In genomic region chr17:80397686-80398085, GRCh38 we compare ENCODE assay signal across 20 cellular contexts.
"Had no signal": no experiment of that assay in that cellular context is flagged by ENCODE, and none has a peak within 500 bp of the region (broad histone marks: within the 10 kb centered on the region; RNA-seq: fewer than 3 reads in every experiment).

No MANE protein-coding gene starts in this region.

- H3K27me3 ChIP-seq: heart left ventricle, right atrium auricular region, suprapubic skin, upper lobe of left lung had no signal

- DNase-seq: activated CD4-positive, alpha-beta T cell treated with anti-CD3 and anti-CD28 coated beads, Interleukin-2, amount 10 ng/mL, durations not matched to agents 24 days and 14 days; activated CD4-positive, CD25-positive, alpha-beta regulatory T cell; activated CD8-positive, alpha-beta memory T cell treated with anti-CD3 and anti-CD28 coated beads for 24 hours; aorta; dermis blood vessel endothelial cell; effector memory CD8-positive, alpha-beta T cell; foreskin melanocyte; heart left ventricle; lower lobe of right lung; posterior cingulate gyrus; stimulated activated CD4-positive, alpha-beta T cell treated with anti-CD3 and anti-CD28 coated beads, Interleukin-15, amount 100 ng/mL, for 24 hours; stimulated activated CD4-positive, alpha-beta T cell treated with anti-CD3 and anti-CD28 coated beads, Interleukin-4, amount 100 ng/mL, for 24 hours; upper lobe of left lung had no signal

- H3K27me3 Mint-ChIP-seq: activated CD4-positive, alpha-beta T cell treated with anti-CD3 and anti-CD28 coated beads, Interleukin-2, amount 10 ng/mL, durations not matched to agents 24 days and 14 days; effector memory CD8-positive, alpha-beta T cell; stimulated activated naive CD8-positive, alpha-beta T cell treated with anti-CD3 and anti-CD28 coated beads, Interleukin-15, Interleukin-2, amounts not matched to agents 100 ng/mL and 50 ng/mL, for 24 hours had no signal

- H3K27ac Mint-ChIP-seq: activated CD4-positive, alpha-beta T cell treated with anti-CD3 and anti-CD28 coated beads, Interleukin-2, amount 10 ng/mL, durations not matched to agents 24 days and 14 days; mesothelial cell of epicardium had no signal

- ATAC-seq: heart left ventricle had no signal

- H3K4me3 ChIP-seq: heart left ventricle, lower lobe of right lung, right atrium auricular region, suprapubic skin, upper lobe of left lung had no signal

- H3K27ac ChIP-seq: epithelial cell of prostate, heart left ventricle, lower lobe of right lung, right atrium auricular region, suprapubic skin, upper lobe of left lung had no signal

- H3K4me3 Mint-ChIP-seq: activated CD4-positive, alpha-beta T cell treated with anti-CD3 and anti-CD28 coated beads, Interleukin-2, amount 10 ng/mL, durations not matched to agents 24 days and 14 days; mesothelial cell of epicardium; stimulated activated naive CD8-positive, alpha-beta T cell treated with anti-CD3 and anti-CD28 coated beads, Interleukin-15, Interleukin-2, amounts not matched to agents 100 ng/mL and 50 ng/mL, for 24 hours; T-helper 2 cell treated with Interferon-gamma antibody and Interleukin-4, amounts not matched to agents 5 μg/mL and 100 μg/mL, for 36 hours had no signal

- H3K9me3 Mint-ChIP-seq: activated CD4-positive, alpha-beta T cell treated with anti-CD3 and anti-CD28 coated beads, Interleukin-2, amount 10 ng/mL, durations not matched to agents 24 days and 14 days; activated T-helper 2 cell treated with anti-CD3 and anti-CD28 coated beads, Interferon-gamma antibody, Interleukin-2, Interleukin-4, amounts not matched to agents 10 μg/mL and 5 μg/mL and 100 μg/mL, durations not matched to agents 14 hours and 24 hours and 36 hours; effector memory CD8-positive, alpha-beta T cell; mesothelial cell of epicardium; stimulated activated naive CD8-positive, alpha-beta T cell treated with anti-CD3 and anti-CD28 coated beads, Interleukin-15, Interleukin-2, amounts not matched to agents 100 ng/mL and 50 ng/mL, for 24 hours; T-helper 2 cell treated with Interferon-gamma antibody and Interleukin-4, amounts not matched to agents 5 μg/mL and 100 μg/mL, for 36 hours had no signal

- H3K9me3 ChIP-seq: heart left ventricle, lower lobe of right lung, right atrium auricular region, suprapubic skin, upper lobe of left lung had no signal
